In the genomic region with DNA sequence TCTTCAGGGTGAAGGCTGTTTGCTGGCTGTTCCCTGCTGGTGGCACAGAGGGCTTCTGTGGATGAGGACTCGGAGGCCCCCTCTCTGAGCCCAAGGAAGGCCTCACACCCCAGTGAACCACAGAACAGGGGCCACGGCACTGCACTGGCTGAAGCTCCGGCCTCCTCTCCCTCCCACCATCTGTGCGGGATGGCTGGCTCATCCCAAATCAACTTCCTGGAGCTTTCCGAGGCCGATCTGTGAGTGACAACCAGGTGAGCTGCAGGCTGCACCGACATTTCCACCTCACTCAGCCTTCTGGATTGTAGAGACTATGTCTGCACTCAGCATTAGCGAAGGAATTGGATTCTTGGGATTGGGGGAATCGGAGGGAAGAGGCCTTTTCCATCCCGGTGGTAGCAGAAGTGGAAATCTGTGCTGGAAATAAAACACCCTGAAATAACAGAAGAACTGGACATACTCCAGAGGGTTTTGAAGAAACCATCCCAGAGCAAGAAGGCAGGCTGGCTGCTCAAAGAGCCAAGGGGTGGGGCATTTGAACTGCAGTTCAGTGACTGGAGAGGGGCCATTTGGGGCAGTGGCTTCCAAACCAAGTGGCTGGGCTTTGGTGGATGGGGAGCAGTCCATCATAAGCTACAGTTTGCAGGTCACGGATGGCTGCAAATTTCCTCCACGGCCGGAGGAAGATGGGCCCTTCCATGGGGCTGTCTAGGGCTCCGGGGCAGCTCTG, we compare ENCODE assay signal across 8 cellular contexts.
DNase-seq lines count a peak whose midpoint lies in the region; TF ChIP-seq lines count a peak whose summit lies in the region.
"Not testable (repeated sequence)": the region's sequence is repeated elsewhere in the genome, so short reads cannot be mapped to it uniquely, and the experiment has no call there.

No MANE protein-coding gene starts in this region.

- H3K79me2 ChIP-seq in fibroblast of lung (ENCODE audit: control insufficient read depth, insufficient read depth, low read length): not testable (repeated sequence)

- peaks cover 54 to 82% (median 67%) of the 10 kb centered on the region in 10 experiments for H3K4me1 ChIP-seq in BLaER1 treated with 17β-estradiol and CSF1 and Interleukin-3, amounts not matched to agents 10 nM and 100 nM
- not testable (repeated sequence) for H3K4me1 ChIP-seq in breast epithelium
- peaks cover 18% of the 10 kb centered on the region for H3K4me1 ChIP-seq in fibroblast of lung (ENCODE audit: control insufficient read depth, extremely low read depth, insufficient read depth, low read length)
- H3K4me1 ChIP-seq in right atrium auricular region: peaks cover 0 to 51% of the 10 kb centered on the region in 2 donors
- H3K4me1 ChIP-seq in mesodermal cell (ENCODE audit: control insufficient read depth, insufficient read depth, low read length, poor library complexity, severe bottlenecking): peaks cover 22% of the 10 kb centered on the region
- peaks cover 8 to 48% (median 41%) of the 10 kb centered on the region in 5 donors for H3K4me1 ChIP-seq in subcutaneous abdominal adipose tissue (ENCODE audit: control insufficient read depth in 5 of 5, insufficient read depth in 5 of 5, low read length in 5 of 5)
- peaks cover 0 to 20% of the 10 kb centered on the region in 2 donors for H3K4me1 ChIP-seq in uterus

- TF ChIP-seq CTCF in breast epithelium (IDR thresholded peaks at IDR 0.05); fibroblast of lung (conservative IDR thresholded peaks at IDR 0.05 in 1 of 2, IDR thresholded peaks at IDR 0.05 in 1 of 2; ENCODE audit: low read depth in 1 of 2, low read length in 2 of 2); right atrium auricular region (IDR thresholded peaks at IDR 0.05); uterus (IDR thresholded peaks at IDR 0.05): not testable (repeated sequence)

- intact Hi-C loops in breast epithelium (cut with DNase I; ENCODE audit: low total_unique reads); posterior vena cava (cut with DNase I); uterus (cut with DNase I; ENCODE audit: low total_unique reads): not testable (repeated sequence)

- H3K4me2 ChIP-seq in BLaER1 treated with 17β-estradiol and CSF1 and Interleukin-3, amounts not matched to agents 10 nM and 100 nM: peak overlapping the region in 8 of 11 experiments; percentile 55 to 84 (median 72); a peak in 13 of 22 replicates
- H3K4me2 ChIP-seq in fibroblast of lung (ENCODE audit: extremely low read depth, insufficient read depth, low read length): peak overlapping the region; percentile 25

- DNase-seq in breast epithelium (ENCODE audit: low spot score in 2 of 2); right atrium auricular region (ENCODE audit: low spot score): not testable (repeated sequence)
- DNase-seq in fibroblast of lung (ENCODE audit: low read depth in 2 of 2) (peak in 1 of 2 donors; percentile 56), posterior vena cava (ENCODE audit: low spot score) (peak; percentile 83), uterus (peak; percentile 41 to 49)

- peaks cover 0 to 31% (median 0%) of the 10 kb centered on the region in 11 experiments; a peak in 3 of 22 replicates for H3K27me3 ChIP-seq in BLaER1 treated with 17β-estradiol and CSF1 and Interleukin-3, amounts not matched to agents 10 nM and 100 nM
- H3K27me3 ChIP-seq in breast epithelium; fibroblast of lung (ENCODE audit: control insufficient read depth, insufficient read depth, low read length); right atrium auricular region; subcutaneous abdominal adipose tissue (ENCODE audit: control insufficient read depth in 5 of 5, insufficient read depth in 4 of 5, low read length in 5 of 5); uterus: not testable (repeated sequence)

- WGBS in mesodermal cell (ENCODE audit: insufficient coverage in 2 of 2), 2 experiments: 88 to 89% methylated on average over 4 to 8 of the region's 14 CpGs

- not testable (repeated sequence) for H3K27ac ChIP-seq in BLaER1 treated with 17β-estradiol and CSF1 and Interleukin-3, amounts not matched to agents 10 nM and 100 nM; fibroblast of lung (ENCODE audit: insufficient read depth, low read length)
- H3K27ac ChIP-seq in breast epithelium: peak overlapping the region; percentile 84 to 89
- peak overlapping the region; percentile 0 to 83 for H3K27ac ChIP-seq in right atrium auricular region
- H3K27ac ChIP-seq in mesodermal cell (ENCODE audit: low read depth, low read length, severe bottlenecking): peak overlapping the region; percentile 23
- peak overlapping the region; percentile 60 for H3K27ac ChIP-seq in subcutaneous abdominal adipose tissue (ENCODE audit: low read depth, low read length)
- H3K27ac ChIP-seq in uterus: peak overlapping the region; percentile 93 to 94

- H2AFZ ChIP-seq in fibroblast of lung (ENCODE audit: low read length): not testable (repeated sequence)

- H3K4me3 ChIP-seq in BLaER1 treated with 17β-estradiol and CSF1 and Interleukin-3, amounts not matched to agents 10 nM and 100 nM; breast epithelium; fibroblast of lung (replicated peaks in 1 of 4; ENCODE audit: control extremely low read depth in 1 of 4, insufficient read depth in 1 of 4, low read depth in 3 of 4, low read length in 4 of 4); right atrium auricular region; mesodermal cell (ENCODE audit: extremely low read depth, insufficient read depth, low read length, poor library complexity, severe bottlenecking); subcutaneous abdominal adipose tissue (ENCODE audit: low read depth in 1 of 5, low read length in 5 of 5); uterus: not testable (repeated sequence)

- TF ChIP-seq POLR2A in breast epithelium (IDR thresholded peaks at IDR 0.05); uterus (IDR thresholded peaks at IDR 0.05): not testable (repeated sequence)

- not testable (repeated sequence) for H4K20me1 ChIP-seq in BLaER1 treated with 17β-estradiol and CSF1 and Interleukin-3, amounts not matched to agents 10 nM and 100 nM; fibroblast of lung (ENCODE audit: control insufficient read depth, extremely low read depth, insufficient read depth, low read length)

- H3K36me3 ChIP-seq in BLaER1 treated with 17β-estradiol and CSF1 and Interleukin-3, amounts not matched to agents 10 nM and 100 nM; breast epithelium; fibroblast of lung (ENCODE audit: control insufficient read depth, insufficient read depth, low read length); right atrium auricular region; mesodermal cell (ENCODE audit: control insufficient read depth, insufficient read depth, low read length); subcutaneous abdominal adipose tissue (ENCODE audit: control insufficient read depth in 5 of 5, insufficient read depth in 5 of 5, low read length in 5 of 5); uterus: not testable (repeated sequence)

- not testable (repeated sequence) for H3K9me3 ChIP-seq in BLaER1 treated with 17β-estradiol and CSF1 and Interleukin-3, amounts not matched to agents 10 nM and 100 nM (replicated peaks in 1 of 11); breast epithelium; fibroblast of lung (ENCODE audit: control insufficient read depth, insufficient read depth, low read depth, low read length); right atrium auricular region; mesodermal cell (ENCODE audit: control insufficient read depth, low read length); subcutaneous abdominal adipose tissue (ENCODE audit: control insufficient read depth in 5 of 5, low read length in 5 of 5); uterus

- H3K9ac ChIP-seq in BLaER1 treated with 17β-estradiol and CSF1 and Interleukin-3, amounts not matched to agents 10 nM and 100 nM; fibroblast of lung (ENCODE audit: insufficient read depth, low read length); subcutaneous abdominal adipose tissue (ENCODE audit: low read length in 5 of 5): not testable (repeated sequence)
